Comparison of ENCODE assay signal across 8 cellular contexts in the genomic region with DNA sequence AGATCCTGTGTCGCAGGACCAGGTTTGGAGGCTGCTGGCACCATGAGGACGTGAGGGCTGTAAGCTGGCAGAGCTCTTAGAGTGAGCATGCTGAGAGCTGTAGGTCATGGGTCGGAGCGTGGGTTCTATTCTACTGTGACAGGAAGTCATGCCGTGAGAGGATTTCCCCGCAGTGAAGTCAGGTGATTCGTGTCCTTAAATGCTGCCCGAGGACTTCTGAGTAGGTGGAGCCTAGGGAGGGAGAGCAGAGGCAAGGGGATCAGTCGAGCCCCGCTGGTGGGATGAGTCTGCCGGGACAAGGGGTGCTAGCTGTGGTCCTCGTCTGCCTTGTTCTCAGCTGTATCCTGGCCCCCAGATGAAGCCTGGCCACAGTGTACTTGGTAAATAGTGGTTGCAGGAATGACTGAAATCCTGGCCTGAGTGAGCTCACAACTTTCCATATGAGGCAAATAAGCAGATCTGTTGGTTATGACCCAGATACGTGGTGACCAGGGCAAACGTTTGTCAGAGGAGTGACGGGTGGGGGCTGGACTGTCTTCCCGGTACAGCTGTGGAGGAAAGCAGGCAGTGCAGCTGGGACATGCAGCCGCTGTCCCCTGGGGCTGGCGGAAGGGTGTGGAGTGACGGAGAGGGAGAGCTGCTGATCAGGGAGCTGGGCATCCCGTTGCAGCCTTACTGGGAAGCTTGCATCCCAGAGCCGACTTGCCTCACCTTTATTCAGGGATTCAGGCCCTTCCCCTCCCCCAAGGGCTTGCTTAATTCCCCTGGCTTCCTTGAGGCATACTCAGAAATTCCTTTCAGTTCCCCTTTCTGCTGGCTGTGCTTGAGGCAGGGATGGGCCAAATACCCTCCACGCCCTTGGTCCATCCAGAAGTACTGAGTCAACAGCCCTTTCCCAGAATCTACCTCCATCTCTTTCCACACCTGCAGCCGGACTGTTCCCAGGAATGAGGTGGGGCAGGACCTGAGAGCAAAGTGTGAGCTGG.
DNase-seq lines count a peak whose midpoint lies in the region; ATAC-seq and TF ChIP-seq lines count a peak whose summit lies in the region.

No MANE protein-coding gene starts in this region.

- H3K36me3 Mint-ChIP-seq in activated CD4-positive, alpha-beta T cell treated with anti-CD3 and anti-CD28 coated beads, Interleukin-2, amount 10 ng/mL, durations not matched to agents 24 days and 14 days (ENCODE audit: low read depth), result no peaks in the 10 kb centered on the region
- H3K36me3 Mint-ChIP-seq in natural killer cell, result no peaks in the 10 kb centered on the region

- H3K27ac ChIP-seq in thymus (ENCODE audit: low read depth), result peak overlapping the region; percentile 85

- TF ChIP-seq CTCF in natural killer cell (IDR thresholded peaks at IDR 0.05), result no peak

- peaks cover 12% of the 10 kb centered on the region for H3K4me1 ChIP-seq in thymus (ENCODE audit: control insufficient read depth, insufficient read depth, low read length)

- peak; percentile 96 for DNase-seq in CD1c-positive myeloid dendritic cell (ENCODE audit: extremely low spot score)
- DNase-seq in activated CD4-positive, alpha-beta T cell treated with anti-CD3 and anti-CD28 coated beads, Interleukin-2, amount 10 ng/mL, durations not matched to agents 24 days and 14 days, result peak; percentile 84
- DNase-seq in epidermal melanocyte (ENCODE audit: insufficient read length, low spot score), result peak; percentile 28
- no peak for DNase-seq in natural killer cell
- DNase-seq in DMS 273 treated with DMSO at 0.1 percent for 48 hours (lab: John Stamatoyannopoulos, UW), result no peak

- no peaks in the 10 kb centered on the region for H3K27me3 ChIP-seq in thymus (ENCODE audit: control insufficient read depth, insufficient read depth)

- peak overlapping the region; percentile 89 for H3K27ac Mint-ChIP-seq in activated CD4-positive, alpha-beta T cell treated with anti-CD3 and anti-CD28 coated beads, Interleukin-2, amount 10 ng/mL, durations not matched to agents 24 days and 14 days
- peak overlapping the region in 1 of 2 donors; percentile 0 for H3K27ac Mint-ChIP-seq in natural killer cell

- peaks cover 30% of the 10 kb centered on the region for H3K4me1 Mint-ChIP-seq in activated CD4-positive, alpha-beta T cell treated with anti-CD3 and anti-CD28 coated beads, Interleukin-2, amount 10 ng/mL, durations not matched to agents 24 days and 14 days
- H3K4me1 Mint-ChIP-seq in natural killer cell, result peaks cover 0 to 11% of the 10 kb centered on the region in 2 donors

- ATAC-seq in GM19463 (IDR thresholded peaks at IDR 0.05; ENCODE audit: unreplicated experiment) (peak; percentile 81), HG03571 (IDR thresholded peaks at IDR 0.05; ENCODE audit: unreplicated experiment) (peak; percentile 74), natural killer cell (peak; percentile 62 to 78 (median 70))

- H3K4me3 Mint-ChIP-seq in activated CD4-positive, alpha-beta T cell treated with anti-CD3 and anti-CD28 coated beads, Interleukin-2, amount 10 ng/mL, durations not matched to agents 24 days and 14 days, result peak overlapping the region; percentile 60
- no peak overlapping the region for H3K4me3 Mint-ChIP-seq in natural killer cell

- 52% methylated on average over 23 of the region's 23 CpGs for WGBS in thymus

- no peak overlapping the region for H3K4me3 ChIP-seq in thymus (ENCODE audit: low read length)

- H3K9me3 ChIP-seq in thymus (ENCODE audit: control insufficient read depth), result no peaks in the 10 kb centered on the region

- H3K36me3 ChIP-seq in thymus (ENCODE audit: control insufficient read depth, insufficient read depth), result no peaks in the 10 kb centered on the region

- intact Hi-C loops in activated CD4-positive, alpha-beta T cell treated with anti-CD3 and anti-CD28 coated beads, Interleukin-2, amount 10 ng/mL, durations not matched to agents 24 days and 14 days (cut with micrococcal nuclease), result loop anchor here (1.0 kb wide), 2 partner anchors 59 to 61 kb away; no protein-coding TSS in a partner anchor
- intact Hi-C loops in natural killer cell (cut with micrococcal nuclease), result no loop called here

- H3K27me3 Mint-ChIP-seq in activated CD4-positive, alpha-beta T cell treated with anti-CD3 and anti-CD28 coated beads, Interleukin-2, amount 10 ng/mL, durations not matched to agents 24 days and 14 days, result peaks cover 7% of the 10 kb centered on the region
- H3K27me3 Mint-ChIP-seq in natural killer cell (ENCODE audit: low read depth in 2 of 2), result peaks cover 12 to 13% of the 10 kb centered on the region in 2 donors

- no peaks in the 10 kb centered on the region for H3K9me3 Mint-ChIP-seq in activated CD4-positive, alpha-beta T cell treated with anti-CD3 and anti-CD28 coated beads, Interleukin-2, amount 10 ng/mL, durations not matched to agents 24 days and 14 days
- no peaks in the 10 kb centered on the region for H3K9me3 Mint-ChIP-seq in natural killer cell

Comparison
In these comparisons a context has a peak if more than half of its experiments do, and no peak if none do; other contexts are left out.
1. DNase-seq: peak in CD1c-positive myeloid dendritic cell (single experiment), activated CD4-positive, alpha-beta T cell treated with anti-CD3 and anti-CD28 coated beads, Interleukin-2, amount 10 ng/mL, durations not matched to agents 24 days and 14 days (single experiment) and epidermal melanocyte (single experiment); none in natural killer cell (single experiment) and DMS 273 treated with DMSO at 0.1 percent for 48 hours (single experiment).
2. Peak in every context shown above with its lines, with median percentiles within 50 percentile points of each other: ATAC-seq.